ENCODE assay signal across 1 cellular context in genomic region chr9:37947431-37947830, GRCh38.
TF ChIP-seq lines count a peak whose summit lies in the region.

No MANE protein-coding gene starts in this region.

TF ChIP-seq in HepG2, 621 proteins besides CTCF, POLR2A, EP300 and RAD21:
- TF ChIP-seq MED13 (CRISPR knock-in tag; IDR thresholded peaks at IDR 0.05) (no peak), ZNF713 (CRISPR knock-in tag; IDR thresholded peaks at IDR 0.05) (no peak), NFYB (CRISPR knock-in tag; IDR thresholded peaks at IDR 0.05) (no peak)
- TF ChIP-seq, protein P1, sequence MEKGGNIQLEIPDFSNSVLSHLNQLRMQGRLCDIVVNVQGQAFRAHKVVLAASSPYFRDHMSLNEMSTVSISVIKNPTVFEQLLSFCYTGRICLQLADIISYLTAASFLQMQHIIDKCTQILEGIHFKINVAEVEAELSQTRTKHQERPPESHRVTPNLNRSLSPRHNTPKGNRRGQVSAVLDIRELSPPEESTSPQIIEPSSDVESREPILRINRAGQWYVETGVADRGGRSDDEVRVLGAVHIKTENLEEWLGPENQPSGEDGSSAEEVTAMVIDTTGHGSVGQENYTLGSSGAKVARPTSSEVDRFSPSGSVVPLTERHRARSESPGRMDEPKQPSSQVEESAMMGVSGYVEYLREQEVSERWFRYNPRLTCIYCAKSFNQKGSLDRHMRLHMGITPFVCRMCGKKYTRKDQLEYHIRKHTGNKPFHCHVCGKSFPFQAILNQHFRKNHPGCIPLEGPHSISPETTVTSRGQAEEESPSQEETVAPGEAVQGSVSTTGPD (CRISPR knock-in tag; IDR thresholded peaks at IDR 0.05): no peak
TF ChIP-seq in HepG2: peak in this region for 0.
